Comparison of ENCODE assay signal across 1 cellular context in the genomic region with DNA sequence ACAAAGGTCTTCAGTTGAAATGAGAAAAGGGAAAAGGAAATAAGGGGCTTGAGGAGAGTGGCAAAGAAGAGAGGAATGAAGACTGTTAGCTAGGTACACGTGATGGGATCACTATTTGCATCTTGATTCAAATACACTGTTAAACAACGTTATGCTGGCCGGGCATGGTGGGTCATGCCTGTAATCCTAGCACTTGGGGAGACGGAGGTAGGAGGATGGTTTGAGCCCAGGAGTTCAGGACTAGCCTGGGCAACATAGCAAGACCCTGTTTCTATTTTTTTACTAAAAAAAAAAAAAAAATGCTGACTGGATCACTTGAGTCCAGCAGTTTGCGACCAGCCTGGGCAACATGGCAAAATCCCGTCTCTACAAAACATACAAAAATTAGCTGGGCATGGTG.
TF ChIP-seq lines count a peak whose summit lies in the region.

No MANE protein-coding gene starts in this region.

TF ChIP-seq in A549, 52 proteins besides CTCF, POLR2A, EP300 and RAD21:
- TF ChIP-seq ZNF302 (CRISPR knock-in tag; IDR thresholded peaks at IDR 0.05): no peak
- peak; percentile 48 for TF ChIP-seq MAFK (IDR thresholded peaks at IDR 0.05; ENCODE audit: partially characterized antibody)
- TF ChIP-seq SREBF2 (IDR thresholded peaks at IDR 0.05): no peak
TF ChIP-seq in A549: peak in this region for 1.
